10 cellular contexts compared by ENCODE assay signal in the genomic region with DNA sequence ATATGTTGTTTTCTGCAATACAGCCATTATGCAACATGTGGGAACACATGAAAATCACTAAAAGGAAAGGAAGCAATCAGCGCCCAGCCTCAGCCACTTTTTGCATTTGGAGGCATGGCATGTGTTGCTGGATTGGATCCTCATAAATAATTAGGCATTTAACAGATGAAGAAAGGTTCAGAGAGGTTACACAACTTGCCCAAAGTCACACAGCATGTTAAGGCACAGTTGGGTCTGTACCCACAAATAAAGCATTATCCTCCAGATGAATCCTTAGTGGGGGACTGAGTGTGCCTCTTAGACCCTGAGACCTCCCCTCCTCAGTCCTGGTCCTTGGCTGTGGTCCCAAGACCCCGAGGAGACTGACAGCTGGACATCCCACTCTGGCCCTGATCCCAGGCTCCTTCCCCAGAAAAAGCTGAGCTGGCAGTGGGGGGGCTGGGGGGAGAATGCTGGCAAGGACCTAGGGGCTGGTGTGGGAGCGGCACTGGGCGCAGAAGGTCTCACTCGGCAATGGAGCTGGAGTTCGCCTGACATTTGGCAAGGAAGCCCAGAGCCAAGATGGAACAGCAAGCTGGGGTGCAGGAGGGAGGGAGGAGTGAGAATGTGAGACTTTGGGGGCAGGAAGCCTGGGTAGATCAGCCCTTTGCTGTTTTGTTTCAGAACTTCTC. TPM values are rescaled to one million over a fixed set of nuclear protein-coding genes. Genes with fewer than 3 reads are reported as not detected.
DNase-seq lines count a peak whose midpoint lies in the region; ATAC-seq and TF ChIP-seq lines count a peak whose summit lies in the region.
"Had no signal": no experiment of that assay in that cellular context is flagged by ENCODE, and none has a peak within 500 bp of the region (broad histone marks: within the 10 kb centered on the region; RNA-seq: fewer than 3 reads in every experiment).

No MANE protein-coding gene starts in this region.

- no peak overlapping the region for H4K91ac ChIP-seq in mesenchymal stem cell (ENCODE audit: low read length)

- TF ChIP-seq CTCF in transverse colon (IDR thresholded peaks at IDR 0.05) (no peak), omental fat pad (IDR thresholded peaks at IDR 0.05) (no peak)

- H3K9me3 ChIP-seq in mesenchymal stem cell (ENCODE audit: control insufficient read depth, low read length) (no peaks in the 10 kb centered on the region), transverse colon (no peaks in the 10 kb centered on the region)

- H4K8ac ChIP-seq in mesenchymal stem cell (ENCODE audit: low read length): no peak overlapping the region

- H2BK15ac ChIP-seq in mesenchymal stem cell (ENCODE audit: low read depth, poor library complexity, severe bottlenecking): no peak overlapping the region

- DNase-seq in activated naive CD4-positive, alpha-beta T cell treated with Interleukin-2 at 50 U/mL for 16 hours: no peak
- no peak for DNase-seq in activated naive CD8-positive, alpha-beta T cell treated with anti-CD3 and anti-CD28 coated beads for 36 hours
- DNase-seq in mesenchymal stem cell: no peak
- DNase-seq in transverse colon: no peak
- no peak for DNase-seq in omental fat pad (ENCODE audit: low spot score)
- no peak for DNase-seq in posterior cingulate gyrus
- DNase-seq: activated effector memory CD4-positive, alpha-beta T cell treated with Interleukin-2 at 50 U/mL for 16 hours; NCI-H510A treated with DMSO at 0.1 percent for 48 hours had no signal

- H2BK12ac ChIP-seq in mesenchymal stem cell (ENCODE audit: low read length in 2 of 2): no peak overlapping the region

- no peak for TF ChIP-seq EP300 in transverse colon (IDR thresholded peaks at IDR 0.05; ENCODE audit: low read depth)

- H3K23ac ChIP-seq in mesenchymal stem cell (ENCODE audit: low read length in 2 of 2): no peak overlapping the region

- H3K9ac ChIP-seq in mesenchymal stem cell (ENCODE audit: low read length): peak overlapping the region; percentile 37

- H3K18ac ChIP-seq in mesenchymal stem cell (ENCODE audit: low read depth in 1 of 2, low read length in 2 of 2): no peak overlapping the region

- H3K4ac ChIP-seq in mesenchymal stem cell (ENCODE audit: low read depth in 1 of 2, low read length in 2 of 2): no peak overlapping the region

- no peaks in the 10 kb centered on the region for H3K27me3 Mint-ChIP-seq in activated naive CD4-positive, alpha-beta T cell treated with anti-CD3 and anti-CD28 coated beads, Interleukin-2, amount 50 U/mL, for 24 hours
- no peaks in the 10 kb centered on the region for H3K27me3 Mint-ChIP-seq in activated naive CD8-positive, alpha-beta T cell treated with anti-CD3 and anti-CD28 coated beads for 36 hours

- H3K14ac ChIP-seq in mesenchymal stem cell (ENCODE audit: low read length in 2 of 2): peak overlapping the region in 1 of 2 experiments; percentile 11

- no peak for ATAC-seq in omental fat pad (ENCODE audit: low FRiP score)
- ATAC-seq in GM19035 (IDR thresholded peaks at IDR 0.05; ENCODE audit: unreplicated experiment): no peak

- H3K36me3 ChIP-seq in mesenchymal stem cell (ENCODE audit: control insufficient read depth in 1 of 2, insufficient read depth in 2 of 2, low read depth in 1 of 2, low read length in 2 of 2) (no peaks in the 10 kb centered on the region), transverse colon (no peaks in the 10 kb centered on the region)

- in situ Hi-C loops in transverse colon (cut with MboI; ENCODE audit: low pct_ligation_motif_present in 1 of 4, low pct_unique_long_range_greater_than_20kb in 1 of 4, low sequenced_read_pairs in 3 of 4): no loop called here

- no peak overlapping the region for H3K4me2 ChIP-seq in mesenchymal stem cell (ENCODE audit: low read length, poor library complexity, severe bottlenecking)

- no peak overlapping the region for H3K27ac ChIP-seq in mesenchymal stem cell (ENCODE audit: low read length, poor library complexity, severe bottlenecking)
- peak overlapping the region; percentile 90 to 92 (median 91) for H3K27ac ChIP-seq in transverse colon

- H3K4me1 ChIP-seq in mesenchymal stem cell (ENCODE audit: control insufficient read depth, insufficient read depth, low read depth, low read length): peaks cover 10% of the 10 kb centered on the region
- peaks cover 14 to 77% (median 67%) of the 10 kb centered on the region in 4 donors for H3K4me1 ChIP-seq in transverse colon

- WGBS in mesenchymal stem cell: 89% methylated on average over 6 of the region's 6 CpGs
- WGBS in transverse colon (ENCODE audit: low coverage in 1 of 2), 2 donors: 40 to 52% methylated on average over 2 to 6 of the region's 6 CpGs

- no peak overlapping the region for H2BK5ac ChIP-seq in mesenchymal stem cell (ENCODE audit: low read depth, low read length, poor library complexity, severe bottlenecking)

- intact Hi-C loops in transverse colon (cut with DNase I; ENCODE audit: low total_unique reads): loop anchor here (5.0 to 10.0 kb wide), 2 partner anchors 50 to 638 kb away; no protein-coding TSS in a partner anchor
- intact Hi-C loops in posterior cingulate gyrus (cut with DNase I): no loop called here

- H3K4me3 ChIP-seq in mesenchymal stem cell (ENCODE audit: insufficient read depth in 1 of 2, low read depth in 1 of 2, low read length in 2 of 2): no peak overlapping the region
- H3K4me3 ChIP-seq in transverse colon: no peak overlapping the region

- H3K36me3 Mint-ChIP-seq in activated naive CD4-positive, alpha-beta T cell treated with anti-CD3 and anti-CD28 coated beads, Interleukin-2, amount 50 U/mL, for 24 hours: peaks cover 4% of the 10 kb centered on the region
- peaks cover 30% of the 10 kb centered on the region for H3K36me3 Mint-ChIP-seq in activated naive CD8-positive, alpha-beta T cell treated with anti-CD3 and anti-CD28 coated beads for 36 hours

- H3K27ac Mint-ChIP-seq in activated naive CD4-positive, alpha-beta T cell treated with anti-CD3 and anti-CD28 coated beads, Interleukin-2, amount 50 U/mL, for 24 hours: peak overlapping the region; percentile 89
- H3K27ac Mint-ChIP-seq in activated naive CD8-positive, alpha-beta T cell treated with anti-CD3 and anti-CD28 coated beads for 36 hours: peak overlapping the region; percentile 63

- H3K27me3 ChIP-seq in mesenchymal stem cell (ENCODE audit: control insufficient read depth in 1 of 2, insufficient read depth in 1 of 2, low read length in 2 of 2) (peaks cover 0 to 6% of the 10 kb centered on the region in 2 experiments), transverse colon (no peaks in the 10 kb centered on the region)

- peak overlapping the region; percentile 95 for H3K4me3 Mint-ChIP-seq in activated naive CD4-positive, alpha-beta T cell treated with anti-CD3 and anti-CD28 coated beads, Interleukin-2, amount 50 U/mL, for 24 hours
- H3K4me3 Mint-ChIP-seq in activated naive CD8-positive, alpha-beta T cell treated with anti-CD3 and anti-CD28 coated beads for 36 hours: peak overlapping the region; percentile 65

- H2AK5ac ChIP-seq in mesenchymal stem cell (ENCODE audit: low read length, severe bottlenecking): no peak overlapping the region

- H2AFZ ChIP-seq in mesenchymal stem cell (ENCODE audit: low read depth, low read length): no peak overlapping the region

- no peak for TF ChIP-seq POLR2A in transverse colon (IDR thresholded peaks at IDR 0.05)

- H3K79me1 ChIP-seq in mesenchymal stem cell (replicated peaks; ENCODE audit: low read length, poor library complexity, severe bottlenecking): no peaks in the 10 kb centered on the region

- H2BK120ac ChIP-seq in mesenchymal stem cell (ENCODE audit: low read depth, low read length): no peak overlapping the region

- no peaks in the 10 kb centered on the region for H3K9me3 Mint-ChIP-seq in activated naive CD4-positive, alpha-beta T cell treated with anti-CD3 and anti-CD28 coated beads, Interleukin-2, amount 50 U/mL, for 24 hours
- no peaks in the 10 kb centered on the region for H3K9me3 Mint-ChIP-seq in activated naive CD8-positive, alpha-beta T cell treated with anti-CD3 and anti-CD28 coated beads for 36 hours

- H3K4me1 Mint-ChIP-seq in activated naive CD4-positive, alpha-beta T cell treated with anti-CD3 and anti-CD28 coated beads, Interleukin-2, amount 50 U/mL, for 24 hours: peaks cover 80% of the 10 kb centered on the region
- peaks cover 71% of the 10 kb centered on the region for H3K4me1 Mint-ChIP-seq in activated naive CD8-positive, alpha-beta T cell treated with anti-CD3 and anti-CD28 coated beads for 36 hours

RNA-seq across cellular contexts. Expression of gene AKNA, which starts 6.9 kb away (rescaled TPM):
- 100 to 1,000 TPM; 129 to 130 TPM for total RNA-seq in activated naive CD8-positive, alpha-beta T cell treated with anti-CD3 and anti-CD28 coated beads for 36 hours
- 18.5 TPM for polyA plus RNA-seq in mesenchymal stem cell (2013, experiment 1 of 2)
- polyA plus RNA-seq in mesenchymal stem cell (2013, experiment 2 of 2): 17.8 TPM
- total RNA-seq in transverse colon (10 to 100 TPM; 34.8 to 63.2 (median 48.6) TPM), omental fat pad (10 to 100 TPM; 22.6 to 86.1 (median 71.5) TPM)
